ENCODE assay signal across 8 cellular contexts in the genomic region with DNA sequence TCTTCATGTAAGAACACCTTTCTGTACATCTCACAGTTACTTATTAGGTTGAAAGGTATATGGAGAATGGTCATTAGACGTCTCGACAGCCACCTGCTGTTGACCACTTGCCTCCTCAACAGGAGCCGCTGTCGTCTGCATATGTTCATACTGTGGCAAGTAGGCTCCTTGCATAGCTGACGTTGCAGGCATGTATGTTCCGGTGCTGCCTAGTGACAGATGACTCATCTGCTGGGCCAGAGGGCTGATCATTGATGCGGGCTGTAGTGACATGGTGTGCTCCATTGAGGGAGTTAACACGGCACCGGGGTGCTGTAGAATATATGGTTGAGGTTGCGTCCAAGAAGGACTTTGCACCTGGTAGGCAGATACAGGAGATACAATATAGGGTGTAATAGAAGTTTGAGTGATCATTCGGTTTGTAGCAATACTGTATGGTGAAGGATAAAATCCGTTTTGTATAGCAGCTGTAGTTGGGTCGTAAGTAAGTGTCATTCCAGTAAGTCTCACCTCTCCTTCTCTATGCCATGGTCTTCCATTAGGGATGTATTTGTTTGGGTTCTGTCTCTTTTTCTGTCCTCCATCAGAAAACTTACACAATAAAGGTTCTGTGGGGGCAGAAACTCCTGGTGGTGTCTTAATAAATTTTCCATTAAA. TPM values are rescaled to one million over a fixed set of nuclear protein-coding genes. Genes with fewer than 3 reads are reported as not detected.
DNase-seq lines count a peak whose midpoint lies in the region; ATAC-seq and TF ChIP-seq lines count a peak whose summit lies in the region.
"Not testable (repeated sequence)": the region's sequence is repeated elsewhere in the genome, so short reads cannot be mapped to it uniquely, and the experiment has no call there.

No MANE protein-coding gene starts in this region.

- H4K20me1 ChIP-seq in MM.1S (ENCODE audit: insufficient read depth, low read length) = not testable (repeated sequence)

- intact Hi-C loops in CD8-positive, alpha-beta T cell (cut with DNase I, micrococcal nuclease); Right ventricle myocardium inferior (cut with DNase I): not testable (repeated sequence)
- intact Hi-C loops in prostate gland (cut with DNase I) = loop anchor here (10.0 kb wide), 1 partner anchor 49 kb away; a partner anchor contains a TSS

- H3K27ac Mint-ChIP-seq in CD8-positive, alpha-beta T cell = not testable (repeated sequence)

- H3K9me3 ChIP-seq in CD8-positive, alpha-beta T cell (ENCODE audit: low read length); MM.1S (replicated peaks; ENCODE audit: insufficient read depth, low read length); SJCRH30 (replicated peaks); prostate gland: not testable (repeated sequence)

- DNase-seq in CD8-positive, alpha-beta T cell = peak in 3 of 7 experiments; percentile 5 to 27 (median 25)
- DNase-seq in MM.1S (peak; percentile 86), SJCRH30 (peak; percentile 70 to 75), prostate gland (ENCODE audit: low spot score) (peak; percentile 8)
- DNase-seq in activated effector memory CD4-positive, alpha-beta T cell treated with anti-CD3 and anti-CD28 coated beads, Interleukin-2, amount 50 U/mL, for 16 hours = peak; percentile 77
- not testable (repeated sequence) for DNase-seq in Right ventricle myocardium inferior (ENCODE audit: missing footprints)

- peaks cover 39% of the 10 kb centered on the region for H3K27me3 Mint-ChIP-seq in CD8-positive, alpha-beta T cell (ENCODE audit: low read depth)

- peak overlapping the region; percentile 48 for H2AFZ ChIP-seq in MM.1S (ENCODE audit: low read length)

- H3K27me3 ChIP-seq in CD8-positive, alpha-beta T cell (ENCODE audit: insufficient read depth, low read length); MM.1S (replicated peaks; ENCODE audit: insufficient read depth, low read length); SJCRH30; prostate gland (replicated peaks; ENCODE audit: insufficient read depth): not testable (repeated sequence)

- H3K9me2 ChIP-seq in MM.1S (replicated peaks; ENCODE audit: insufficient read depth, low read length) = not testable (repeated sequence)

- H3K9me3 Mint-ChIP-seq in CD8-positive, alpha-beta T cell = not testable (repeated sequence)

- not testable (repeated sequence) for H3K79me2 ChIP-seq in MM.1S (ENCODE audit: low read length)

- not testable (repeated sequence) for TF ChIP-seq POLR2A in prostate gland (IDR thresholded peaks at IDR 0.05)

- H3K4me3 Mint-ChIP-seq in CD8-positive, alpha-beta T cell = peak overlapping the region; percentile 71

- CTCF ChIA-PET in CD8-positive, alpha-beta T cell (lab: Charles Lee) = interaction anchor here (0.9 kb wide), 1 partner anchor 14 kb away, joined by 4 read pairs; no protein-coding TSS in a partner anchor

- 69% methylated on average over 13 of the region's 13 CpGs for WGBS in prostate gland

- H3K4me3 ChIP-seq in CD8-positive, alpha-beta T cell (ENCODE audit: low read depth, low read length); prostate gland: not testable (repeated sequence)
- H3K4me3 ChIP-seq in MM.1S (ENCODE audit: low read length) (peak overlapping the region; percentile 32; the same call in 1 of the 2 replicates), SJCRH30 (peak overlapping the region; percentile 65; the same call in 1 of the 2 replicates)

- peak overlapping the region; percentile 17; the same call in 1 of the 2 replicates for H3K9ac ChIP-seq in MM.1S (ENCODE audit: low read length)

- H3K4me2 ChIP-seq in MM.1S (ENCODE audit: low read depth, low read length) = peak overlapping the region; percentile 58; the same call in 1 of the 2 replicates

- peak; percentile 64 for ATAC-seq in CD8-positive, alpha-beta T cell
- ATAC-seq in GM19043 (IDR thresholded peaks at IDR 0.05; ENCODE audit: low read depth, unreplicated experiment) (peak; percentile 89), HG02885 (IDR thresholded peaks at IDR 0.05; ENCODE audit: poor library complexity, unreplicated experiment) (peak; percentile 88), Right ventricle myocardium inferior (peak; percentile 47)

- H3K27ac ChIP-seq in CD8-positive, alpha-beta T cell (ENCODE audit: low read depth, low read length); prostate gland: not testable (repeated sequence)
- H3K27ac ChIP-seq in MM.1S (ENCODE audit: low read length) = peak overlapping the region; percentile 58; the same call in 1 of the 2 replicates
- H3K27ac ChIP-seq in SJCRH30 = peak overlapping the region; percentile 93

- not testable (repeated sequence) for H3K36me3 Mint-ChIP-seq in CD8-positive, alpha-beta T cell

- not testable (repeated sequence) for H3K4me1 ChIP-seq in CD8-positive, alpha-beta T cell (ENCODE audit: insufficient read depth, low read length); prostate gland (replicated peaks)
- H3K4me1 ChIP-seq in MM.1S (ENCODE audit: low read length) (peaks cover 19% of the 10 kb centered on the region), SJCRH30 (peaks cover 67% of the 10 kb centered on the region)

- H3F3A ChIP-seq in MM.1S (ENCODE audit: insufficient read depth, low read length) = peaks cover 20% of the 10 kb centered on the region

- not testable (repeated sequence) for TF ChIP-seq CTCF in CD8-positive, alpha-beta T cell (IDR thresholded peaks at IDR 0.05); prostate gland (IDR thresholded peaks at IDR 0.05)
- TF ChIP-seq CTCF in MM.1S (IDR thresholded peaks at IDR 0.05; ENCODE audit: low read length) = peak; percentile 27; the same call in 1 of the 2 replicates

- POLR2A ChIA-PET in CD8-positive, alpha-beta T cell (lab: Charles Lee) = not testable (repeated sequence)

- H3K36me3 ChIP-seq in CD8-positive, alpha-beta T cell (ENCODE audit: insufficient read depth, low read length); MM.1S (replicated peaks; ENCODE audit: insufficient read depth, low read length); prostate gland: not testable (repeated sequence)
- H3K36me3 ChIP-seq in SJCRH30 = peaks cover 10% of the 10 kb centered on the region; the same call in 1 of the 2 replicates

- H3K4me1 Mint-ChIP-seq in CD8-positive, alpha-beta T cell (ENCODE audit: low read depth) = not testable (repeated sequence)

RNA-seq across cellular contexts. Expression of a gene that starts 45.2 kb away (rescaled TPM):
- total RNA-seq in CD8-positive, alpha-beta T cell = under 1 TPM in 1 of 2 experiments, not detected in 1; 0.08 TPM
- 49.8 and 57.3 TPM in 2 replicates for total RNA-seq in SJCRH30 (2014; rRNA removed; shearing (Covaris generic))
- total RNA-seq in Right ventricle myocardium inferior = 5.0 TPM
- 1 to 10 TPM; 4.5 to 9.5 TPM for total RNA-seq in prostate gland
